Comparison of ENCODE assay signal across 7 cellular contexts in the genomic region with DNA sequence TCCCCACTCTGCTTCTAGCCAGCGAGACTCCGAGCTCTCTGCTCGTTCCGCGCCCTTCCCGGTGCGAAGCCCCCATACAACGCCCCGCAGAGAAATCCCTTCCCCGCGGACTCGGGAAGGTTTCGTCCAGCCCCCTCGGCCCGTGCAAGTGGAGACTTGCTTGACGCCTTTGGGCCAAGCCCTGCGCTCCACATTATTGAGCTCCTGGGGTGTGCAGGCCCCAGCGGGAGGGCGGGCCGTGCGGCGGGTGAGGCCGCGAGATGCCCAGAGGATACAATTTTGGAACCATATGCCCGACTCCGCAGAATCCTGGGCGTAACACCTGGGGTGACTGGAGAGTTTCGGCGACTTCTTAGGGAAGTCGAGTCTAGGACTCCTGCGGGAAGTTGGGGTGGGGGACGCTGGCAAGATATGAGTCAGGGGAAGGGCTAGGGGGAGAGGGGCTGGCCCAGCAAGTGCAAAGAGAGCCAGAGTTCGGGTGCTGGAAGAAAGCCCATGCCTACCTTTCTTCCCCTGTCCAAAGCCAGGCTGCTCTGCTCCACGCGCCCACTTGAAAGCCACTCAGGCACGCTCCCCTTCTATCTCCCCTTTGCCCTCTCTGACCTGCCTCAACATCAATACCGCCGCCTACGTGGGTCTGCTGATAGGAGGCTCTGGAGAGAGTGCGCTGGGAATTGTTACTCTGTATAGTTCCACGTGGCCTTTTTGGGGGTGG. TPM values are rescaled to one million over a fixed set of nuclear protein-coding genes. Genes with fewer than 3 reads are reported as not detected.
DNase-seq lines count a peak whose midpoint lies in the region; TF ChIP-seq lines count a peak whose summit lies in the region.

No MANE protein-coding gene starts in this region.

- TF ChIP-seq CTCF in NB4 (IDR thresholded peaks at IDR 0.05; ENCODE audit: low read depth, low read length) (no peak), retinal pigment epithelial cell (conservative IDR thresholded peaks at IDR 0.05; ENCODE audit: low read depth, low read length) (no peak)

- peak; percentile 42 for DNase-seq in ELR (ENCODE audit: low read depth)
- DNase-seq in NB4 (ENCODE audit: low read depth) = peak; percentile 46
- DNase-seq in erythroblast (lab: John Stamatoyannopoulos, UW) = peak; percentile 16 to 32
- no peak for DNase-seq in retinal pigment epithelial cell (ENCODE audit: low read depth)
- DNase-seq in NCI-H2029 (lab: John Stamatoyannopoulos, UW) = no peak
- no peak for DNase-seq in mesenteric fat pad (ENCODE audit: low spot score)
- DNase-seq in AG08395 (ENCODE audit: low spot score) = no peak

- TF ChIP-seq POLR2A in NB4 (IDR thresholded peaks at IDR 0.05; ENCODE audit: extremely low read depth, insufficient read length) (no peak), erythroblast (IDR thresholded peaks at IDR 0.05; ENCODE audit: low read length) (no peak)

- peak overlapping the region; percentile 28 for H3K4me3 ChIP-seq in NB4 (ENCODE audit: low read depth, low read length)
- H3K4me3 ChIP-seq in retinal pigment epithelial cell (ENCODE audit: low read length) = peak overlapping the region; percentile 21

RNA-seq across cellular contexts. Expression of gene ELF4, which starts 1.1 kb away (rescaled TPM):
- total RNA-seq in mesenteric fat pad = 14.3 TPM

RNA-seq across cellular contexts. Expression of gene AIFM1, which starts 54.3 kb away (rescaled TPM):
- 35.4 TPM for total RNA-seq in mesenteric fat pad

Comparison
In these comparisons a context has a peak if more than half of its experiments do, and no peak if none do; other contexts are left out.
1. DNase-seq: peak in ELR (single experiment), NB4 (single experiment) and erythroblast (2 of 2); none in retinal pigment epithelial cell (single experiment), NCI-H2029 (single experiment), mesenteric fat pad (single experiment) and AG08395 (single experiment).